In genomic region chr11:128412847-128413791, GRCh38 we compare ENCODE assay signal across 11 cellular contexts.
DNase-seq lines count a peak whose midpoint lies in the region; ATAC-seq and TF ChIP-seq lines count a peak whose summit lies in the region.
"Had no signal": no experiment of that assay in that cellular context is flagged by ENCODE, and none has a peak within 500 bp of the region (broad histone marks: within the 10 kb centered on the region; RNA-seq: fewer than 3 reads in every experiment).

No MANE protein-coding gene starts in this region.

- no peak overlapping the region for H3K4me2 ChIP-seq in Loucy (ENCODE audit: low read depth, low read length, poor library complexity, severe bottlenecking)

- no peak for DNase-seq in CD4-positive, CD25-positive, alpha-beta regulatory T cell
- DNase-seq in H7, result no peak
- no peak for DNase-seq in caudate nucleus (lab: John Stamatoyannopoulos, UW)
- no peak for DNase-seq in NK-92 treated with Interleukin-12 subunit alpha and Interleukin-12 subunit beta, amount 100 ng/mL, for 24 hours (lab: John Stamatoyannopoulos, UW)
- DNase-seq in GDM1 (lab: John Stamatoyannopoulos, UW), result no peak
- DNase-seq: ovary had no signal

- TF ChIP-seq CTCF in Loucy (conservative IDR thresholded peaks at IDR 0.05; ENCODE audit: low read length), result no peak

- no peaks in the 10 kb centered on the region for H3K36me3 ChIP-seq in CD4-positive, CD25-positive, alpha-beta regulatory T cell (ENCODE audit: control insufficient read depth, insufficient read depth, low read length)
- H3K36me3 ChIP-seq in Loucy (ENCODE audit: insufficient read depth, low read length) (no peaks in the 10 kb centered on the region), H7 (replicated peaks; ENCODE audit: control insufficient read depth, insufficient read depth, low read length) (no peaks in the 10 kb centered on the region)
- H3K36me3 ChIP-seq: BLaER1, ovary had no signal

- no peaks in the 10 kb centered on the region for H4K20me1 ChIP-seq in Loucy (ENCODE audit: insufficient read depth, low read length, poor library complexity, severe bottlenecking)
- H4K20me1 ChIP-seq: BLaER1 had no signal

- H3K9me3 Mint-ChIP-seq in CD4-positive, CD25-positive, alpha-beta regulatory T cell, result peaks cover 0 to 2% (median 0%) of the 10 kb centered on the region in 7 donors

- H3K4me1 Mint-ChIP-seq in CD4-positive, CD25-positive, alpha-beta regulatory T cell, result peaks cover 14 to 62% (median 25%) of the 10 kb centered on the region in 4 donors

- peaks cover 2% of the 10 kb centered on the region for H3K36me3 Mint-ChIP-seq in CD4-positive, CD25-positive, alpha-beta regulatory T cell

- no peak overlapping the region for H3K27ac ChIP-seq in CD4-positive, CD25-positive, alpha-beta regulatory T cell (ENCODE audit: insufficient read depth, low read length, poor library complexity, severe bottlenecking)
- H3K27ac ChIP-seq in caudate nucleus (ENCODE audit: low read depth, low read length), result no peak overlapping the region
- H3K27ac ChIP-seq: BLaER1, ovary, SK-N-MC had no signal

- no peak for ATAC-seq in CD4-positive, CD25-positive, alpha-beta regulatory T cell (ENCODE audit: low read depth in 2 of 2)
- ATAC-seq in GM19023 (IDR thresholded peaks at IDR 0.05; ENCODE audit: unreplicated experiment) (peak; percentile 83), HG02798 (IDR thresholded peaks at IDR 0.05; ENCODE audit: poor library complexity, unreplicated experiment) (peak; percentile 79)

- no peak overlapping the region for H3K4me3 ChIP-seq in CD4-positive, CD25-positive, alpha-beta regulatory T cell (ENCODE audit: low read depth, low read length)
- H3K4me3 ChIP-seq in Loucy (ENCODE audit: low read length, poor library complexity, severe bottlenecking), result no peak overlapping the region
- H3K4me3 ChIP-seq in H7 (ENCODE audit: insufficient read depth, low read depth, low read length), result no peak overlapping the region
- H3K4me3 ChIP-seq: BLaER1, ovary, SK-N-MC had no signal

- peak overlapping the region; percentile 35; the same call in 1 of the 2 replicates for H2AFZ ChIP-seq in Loucy (ENCODE audit: low read length)

- H3K9me3 ChIP-seq in CD4-positive, CD25-positive, alpha-beta regulatory T cell (ENCODE audit: control insufficient read depth in 2 of 2, low read length in 2 of 2), result no peaks in the 10 kb centered on the region
- no peaks in the 10 kb centered on the region for H3K9me3 ChIP-seq in Loucy (ENCODE audit: insufficient read depth, low read depth, low read length)
- H3K9me3 ChIP-seq: BLaER1, ovary had no signal

- peak overlapping the region in 2 of 3 donors; percentile 22 to 70 for H3K27ac Mint-ChIP-seq in CD4-positive, CD25-positive, alpha-beta regulatory T cell

- H3K4me1 ChIP-seq in CD4-positive, CD25-positive, alpha-beta regulatory T cell (ENCODE audit: control insufficient read depth, insufficient read depth, low read length, poor library complexity, severe bottlenecking), result no peaks in the 10 kb centered on the region
- peaks cover 38% of the 10 kb centered on the region for H3K4me1 ChIP-seq in Loucy (ENCODE audit: insufficient read depth, low read length, poor library complexity, severe bottlenecking)

- no peaks in the 10 kb centered on the region for H3F3A ChIP-seq in Loucy (ENCODE audit: low read depth)

- no peak overlapping the region for H3K4me3 Mint-ChIP-seq in CD4-positive, CD25-positive, alpha-beta regulatory T cell

- no peak overlapping the region for H3K9ac ChIP-seq in Loucy (ENCODE audit: low read depth, low read length, poor library complexity, severe bottlenecking)
- H3K9ac ChIP-seq: BLaER1 had no signal

- H3K9me2 ChIP-seq in Loucy (replicated peaks; ENCODE audit: low read depth, low read length), result no peaks in the 10 kb centered on the region

- no peaks in the 10 kb centered on the region for H3K27me3 Mint-ChIP-seq in CD4-positive, CD25-positive, alpha-beta regulatory T cell

- no peaks in the 10 kb centered on the region for H3K79me2 ChIP-seq in Loucy (ENCODE audit: insufficient read depth, low read length)

- no peaks in the 10 kb centered on the region for H3K27me3 ChIP-seq in CD4-positive, CD25-positive, alpha-beta regulatory T cell (ENCODE audit: control insufficient read depth, insufficient read depth, low read length)
- H3K27me3 ChIP-seq in Loucy (ENCODE audit: insufficient read depth, low read length, poor library complexity, severe bottlenecking) (no peaks in the 10 kb centered on the region), H7 (ENCODE audit: control insufficient read depth, insufficient read depth, low read length) (no peaks in the 10 kb centered on the region)
- H3K27me3 ChIP-seq: BLaER1, ovary had no signal

Comparison
In these comparisons a context has a peak if more than half of its experiments do, and no peak if none do; other contexts are left out.
1. ATAC-seq: peak in GM19023 (single experiment) and HG02798 (single experiment); none in CD4-positive, CD25-positive, alpha-beta regulatory T cell (0 of 2).